In the genomic region with DNA sequence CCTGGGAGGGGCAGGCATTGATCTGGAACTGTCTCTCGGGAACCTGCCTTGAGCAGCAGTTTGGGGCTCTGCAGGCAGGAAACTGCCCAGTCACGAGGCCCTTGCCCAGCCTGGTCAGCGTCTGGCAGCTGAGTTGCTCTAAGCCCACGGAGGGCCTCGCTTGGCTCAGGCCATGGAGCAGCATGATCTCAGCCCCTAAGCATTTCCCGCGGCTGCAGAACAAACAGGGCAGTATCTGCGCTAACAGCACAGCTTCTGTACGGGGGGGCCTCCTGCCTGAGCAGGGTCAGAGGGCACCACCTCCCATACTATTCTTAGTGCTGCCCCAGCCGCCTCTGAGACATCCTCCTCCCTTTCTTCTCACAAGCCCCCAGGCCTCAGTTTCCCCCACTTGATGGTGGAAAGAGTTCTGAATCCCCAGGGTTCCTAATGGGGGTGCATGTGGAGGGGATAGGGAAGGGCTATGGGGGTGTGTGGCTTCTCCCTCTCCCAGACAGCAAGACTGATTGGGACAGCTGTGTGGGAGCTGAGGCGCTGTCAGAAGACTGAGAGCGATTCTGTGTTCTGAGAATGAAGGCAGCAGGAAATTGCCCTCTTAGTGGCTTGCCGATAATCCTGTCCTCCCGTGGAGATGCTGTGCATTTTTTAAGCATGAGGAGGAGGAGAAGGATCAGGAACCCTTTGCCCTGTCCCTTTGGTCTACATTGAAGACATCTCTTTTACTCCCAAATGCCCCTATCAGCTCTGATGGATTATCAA, we compare ENCODE assay signal across 10 cellular contexts. TPM values are rescaled to one million over a fixed set of nuclear protein-coding genes. Genes with fewer than 3 reads are reported as not detected.
A peak's percentile ranks its signal among the peaks of the same experiment; 100 is the strongest.
DNase-seq lines count a peak whose midpoint lies in the region; ATAC-seq and TF ChIP-seq lines count a peak whose summit lies in the region.
"Had no signal": no experiment of that assay in that cellular context is flagged by ENCODE, and none has a peak within 500 bp of the region (broad histone marks: within the 10 kb centered on the region; RNA-seq: fewer than 3 reads in every experiment).

No MANE protein-coding gene starts in this region.

- TF ChIP-seq CTCF in fibroblast of the aortic adventitia (IDR thresholded peaks at IDR 0.05; ENCODE audit: insufficient read depth, low read length): no peak

- H3K36me3 ChIP-seq in aorta (ENCODE audit: control insufficient read depth in 1 of 2, insufficient read depth in 2 of 2, low read length in 1 of 2): peaks cover 0 to 2% of the 10 kb centered on the region in 2 donors

- ATAC-seq in aorta (ENCODE audit: low FRiP score) (peak; percentile 92), HG03135 (IDR thresholded peaks at IDR 0.05; ENCODE audit: unreplicated experiment) (no peak), GM18873 (IDR thresholded peaks at IDR 0.05; ENCODE audit: low FRiP score, unreplicated experiment) (no peak)
- ATAC-seq: GM23338 had no signal

- H3K9me3 ChIP-seq in aorta (ENCODE audit: control insufficient read depth, low read length): no peaks in the 10 kb centered on the region

- peaks cover 0 to 3% of the 10 kb centered on the region in 2 donors for H3K4me1 ChIP-seq in aorta (ENCODE audit: control insufficient read depth in 1 of 2, insufficient read depth in 2 of 2, low read length in 2 of 2)

- H3K27me3 ChIP-seq in aorta (ENCODE audit: control insufficient read depth in 1 of 2, insufficient read depth in 2 of 2, low read length in 1 of 2): no peaks in the 10 kb centered on the region

- DNase-seq in NCI-H748 (lab: John Stamatoyannopoulos, UW; ENCODE audit: unreplicated experiment) (peak; percentile 16), NCI-H748 treated with DMSO at 0.1 percent for 48 hours (lab: John Stamatoyannopoulos, UW) (no peak), fibroblast of the aortic adventitia (ENCODE audit: low read depth) (peak; percentile 89), myocyte (ENCODE audit: low read depth) (peak; percentile 99), aorta (peak; percentile 95 to 96), DMS114 treated with DMSO at 0.1 percent for 48 hours (lab: John Stamatoyannopoulos, UW; ENCODE audit: unreplicated experiment) (no peak)

- H3K4me3 ChIP-seq in fibroblast of the aortic adventitia (ENCODE audit: low read depth, low read length) (no peak overlapping the region), aorta (ENCODE audit: low read length in 2 of 2) (no peak overlapping the region)
- H3K4me3 ChIP-seq: GM23338 had no signal

- 4 to 6% methylated on average over 13 to 14 of the region's 14 CpGs for WGBS in aorta, 2 donors

- intact Hi-C loops in aorta (cut with DNase I): loop anchor here (5.0 to 10.0 kb wide), 3 partner anchors 96 to 543 kb away; partner anchors contain the start of genes DAAM2 (in 2 of the 2) and KIF6 (in 1 of the 2)

- peak overlapping the region; percentile 87 to 94 for H3K27ac ChIP-seq in aorta (ENCODE audit: low read depth in 1 of 2, low read length in 2 of 2)
- H3K27ac ChIP-seq: 22Rv1 had no signal

RNA-seq across cellular contexts. Expression of gene MOCS1, which starts 46.4 kb away (rescaled TPM):
- total RNA-seq in fibroblast of the aortic adventitia (ENCODE audit: low replicate concordance): 3.9 and 8.4 TPM in 2 replicates
- total RNA-seq in myocyte: 12.8 and 14.6 TPM in 2 replicates
- polyA plus RNA-seq in myocyte (2012): 13.6 TPM
- total RNA-seq in aorta: 10 to 100 TPM; 32.0 to 39.0 TPM
- polyA plus RNA-seq in aorta: 10 to 100 TPM; 14.0 to 23.0 TPM

Comparison
In these comparisons a context has a peak if more than half of its experiments do, and no peak if none do; other contexts are left out.
1. DNase-seq: peak in NCI-H748 (single experiment), fibroblast of the aortic adventitia (single experiment), myocyte (single experiment) and aorta (2 of 2); none in NCI-H748 treated with DMSO at 0.1 percent for 48 hours (single experiment) and DMS114 treated with DMSO at 0.1 percent for 48 hours (single experiment).